ENCODE assay signal across 21 cellular contexts in the genomic region with DNA sequence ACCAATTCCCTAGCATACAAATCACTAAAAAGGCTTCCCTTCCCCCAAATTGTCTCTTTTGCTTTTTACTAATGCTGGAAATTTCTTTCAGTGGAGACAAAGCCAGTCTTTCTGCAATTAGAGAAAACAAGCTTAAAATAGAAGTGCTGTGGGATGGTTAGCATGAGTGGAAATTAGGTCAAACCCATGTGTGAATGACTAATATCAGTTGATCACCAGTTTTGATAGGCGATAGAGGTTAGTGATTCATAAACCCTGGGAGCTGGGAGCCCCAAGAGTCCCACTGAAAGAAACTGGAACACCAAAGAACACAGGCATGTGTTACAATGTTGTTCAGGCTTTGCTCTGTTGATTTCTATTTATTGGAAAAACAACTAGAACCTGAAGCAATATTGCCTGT.
A peak's percentile ranks its signal among the peaks of the same experiment; 100 is the strongest.
DNase-seq lines count a peak whose midpoint lies in the region; ATAC-seq lines count a peak whose summit lies in the region.
"Had no signal": no experiment of that assay in that cellular context is flagged by ENCODE, and none has a peak within 500 bp of the region (broad histone marks: within the 10 kb centered on the region; RNA-seq: fewer than 3 reads in every experiment).

No MANE protein-coding gene starts in this region.

- H2BK5ac ChIP-seq in trophoblast cell (ENCODE audit: low read depth, low read length, poor library complexity), result no peak overlapping the region

- no peaks in the 10 kb centered on the region for H3K9me3 Mint-ChIP-seq in stimulated activated naive B cell treated with anti-CD40 and anti-IgM and Interleukin-4, amounts not matched to agents 10 μg/mL and 1 μg/mL and 100 μg/mL, for 72 hours

- no peak overlapping the region for H3K23ac ChIP-seq in trophoblast cell (ENCODE audit: low read length)

- H3K9me2 ChIP-seq in GM23248 (ENCODE audit: insufficient read depth), result no peaks in the 10 kb centered on the region

- WGBS in GM23248 (ENCODE audit: low coverage in 1 of 2, low lambda C conversion rate in 2 of 2, missing lambda C conversion rate in 2 of 2), 2 experiments, result 0 to 6% methylated on average over 1 of the region's 1 CpG
- no CpG with 5 or more reads among the region's 1 CpG for WGBS in trophoblast cell (ENCODE audit: extremely low coverage, insufficient coverage, insufficient read length)

- H3K4me2 ChIP-seq in GM23248 (ENCODE audit: unreplicated experiment) (peak overlapping the region; percentile 60), trophoblast cell (ENCODE audit: low read length) (no peak overlapping the region)

- H3K9me3 ChIP-seq in GM23248 (ENCODE audit: low read depth) (no peaks in the 10 kb centered on the region), trophoblast cell (ENCODE audit: insufficient read depth, low read depth, low read length) (no peaks in the 10 kb centered on the region)
- H3K9me3 ChIP-seq: neutrophil, stomach had no signal

- H2BK120ac ChIP-seq in trophoblast cell (ENCODE audit: insufficient read depth, low read length, poor library complexity), result no peak overlapping the region

- H2AFZ ChIP-seq in GM23248 (no peak overlapping the region), trophoblast cell (ENCODE audit: insufficient read depth, low read length, poor library complexity) (no peak overlapping the region)

- in situ Hi-C loops in GM23248 (cut with MboI), result no loop called here

- no peak overlapping the region for H3K4me3 Mint-ChIP-seq in stimulated activated naive B cell treated with anti-CD40 and anti-IgM and Interleukin-4, amounts not matched to agents 10 μg/mL and 1 μg/mL and 100 μg/mL, for 72 hours
- H3K4me3 Mint-ChIP-seq: B cell had no signal

- H3K36me3 ChIP-seq in GM23248 (ENCODE audit: low read depth) (no peaks in the 10 kb centered on the region), trophoblast cell (ENCODE audit: control insufficient read depth in 1 of 2, insufficient read depth in 2 of 2, low read length in 2 of 2) (no peaks in the 10 kb centered on the region)
- H3K36me3 ChIP-seq: left ventricle myocardium inferior, neutrophil, stomach had no signal

- no peak overlapping the region for H3K18ac ChIP-seq in trophoblast cell (ENCODE audit: low read length)

- H3K4me1 ChIP-seq in GM23248 (ENCODE audit: insufficient read depth) (peaks cover 18% of the 10 kb centered on the region), trophoblast cell (ENCODE audit: control insufficient read depth in 1 of 2, insufficient read depth in 2 of 2, low read length in 2 of 2) (peaks cover 0 to 3% of the 10 kb centered on the region in 2 experiments)
- H3K4me1 ChIP-seq: left ventricle myocardium inferior, stomach had no signal

- no peak overlapping the region for H3K9ac ChIP-seq in GM23248
- no peak overlapping the region for H3K9ac ChIP-seq in trophoblast cell (ENCODE audit: low read length)

- no peak overlapping the region for H2AK5ac ChIP-seq in trophoblast cell (ENCODE audit: low read length)

- no peak for ATAC-seq in stimulated activated naive B cell treated with anti-CD40 and anti-IgM and Interleukin-4, amounts not matched to agents 10 μg/mL and 1 μg/mL and 100 μg/mL, for 72 hours (replicated peaks)
- ATAC-seq: esophagus mucosa, right cardiac atrium had no signal

- H3K27ac ChIP-seq in GM23248 (peak overlapping the region; percentile 3), trophoblast cell (ENCODE audit: low read depth, low read length) (no peak overlapping the region)
- H3K27ac ChIP-seq: left ventricle myocardium inferior, neutrophil, stomach had no signal

- H3K4me1 Mint-ChIP-seq in stimulated activated naive B cell treated with anti-CD40 and anti-IgM and Interleukin-4, amounts not matched to agents 10 μg/mL and 1 μg/mL and 100 μg/mL, for 72 hours, result peaks cover 0 to 5% of the 10 kb centered on the region in 2 donors
- H3K4me1 Mint-ChIP-seq: B cell had no signal

- H3K27me3 ChIP-seq in GM23248 (replicated peaks; ENCODE audit: insufficient read depth) (no peaks in the 10 kb centered on the region), trophoblast cell (ENCODE audit: insufficient read depth, low read length) (no peaks in the 10 kb centered on the region)
- H3K27me3 ChIP-seq: stomach had no signal

- H4K12ac ChIP-seq in trophoblast cell (ENCODE audit: low read depth, low read length), result no peak overlapping the region

- H3K27ac Mint-ChIP-seq in stimulated activated naive B cell treated with anti-CD40 and anti-IgM and Interleukin-4, amounts not matched to agents 10 μg/mL and 1 μg/mL and 100 μg/mL, for 72 hours, result no peak overlapping the region
- H3K27ac Mint-ChIP-seq: B cell had no signal

- H3K79me2 ChIP-seq in GM23248 (ENCODE audit: insufficient read depth) (no peaks in the 10 kb centered on the region), trophoblast cell (ENCODE audit: control insufficient read depth, insufficient read depth, low read length, poor library complexity) (no peaks in the 10 kb centered on the region)

- H4K8ac ChIP-seq in trophoblast cell (ENCODE audit: low read depth, low read length), result no peak overlapping the region

- H4K91ac ChIP-seq in trophoblast cell (ENCODE audit: low read depth, low read length), result no peak overlapping the region

- H4K20me1 ChIP-seq in GM23248 (ENCODE audit: insufficient read depth), result no peaks in the 10 kb centered on the region

- no peak overlapping the region for H2BK12ac ChIP-seq in trophoblast cell (ENCODE audit: low read length)

- H3F3A ChIP-seq in GM23248 (ENCODE audit: insufficient read depth), result peaks cover 13% of the 10 kb centered on the region; the same call in 1 of the 2 replicates

- H3K14ac ChIP-seq in trophoblast cell (ENCODE audit: low read length), result no peak overlapping the region

- H3K4me3 ChIP-seq in GM23248 (no peak overlapping the region), trophoblast cell (ENCODE audit: low read depth, low read length) (no peak overlapping the region)
- H3K4me3 ChIP-seq: left ventricle myocardium inferior, stomach had no signal

- H3K27me3 Mint-ChIP-seq in stimulated activated naive B cell treated with anti-CD40 and anti-IgM and Interleukin-4, amounts not matched to agents 10 μg/mL and 1 μg/mL and 100 μg/mL, for 72 hours, result peaks cover 20 to 26% of the 10 kb centered on the region in 2 donors
- H3K27me3 Mint-ChIP-seq: B cell had no signal

- DNase-seq in Daoy (ENCODE audit: low read depth), result peak; percentile 43
- DNase-seq in GM23248, result peak; percentile 69
- peak; percentile 4 for DNase-seq in cerebellar cortex (ENCODE audit: low spot score)
- peak; percentile 48 for DNase-seq in pons (ENCODE audit: low spot score)
- no peak for DNase-seq in NK-92 (lab: John Stamatoyannopoulos, UW; ENCODE audit: unreplicated experiment)
- DNase-seq in trophoblast cell, result no peak
- no peak for DNase-seq in stimulated activated naive B cell treated with anti-CD40 and anti-IgM and Interleukin-4, amounts not matched to agents 10 μg/mL and 1 μg/mL and 100 μg/mL, for 72 hours
- no peak for DNase-seq in SHP77 (lab: John Stamatoyannopoulos, UW)
- DNase-seq: activated CD4-positive, alpha-beta T cell treated with anti-CD3 and anti-CD28 coated beads for 48 hours; central memory CD4-positive, alpha-beta T cell; COR-L47; EL; glutamatergic neuron; left ventricle myocardium inferior; NCI-H1105 treated with DMSO at 0.1 percent for 48 hours; NCI-H526 treated with DMSO at 0.1 percent for 48 hours; right cardiac atrium; stomach had no signal

- H3K36me3 Mint-ChIP-seq in stimulated activated naive B cell treated with anti-CD40 and anti-IgM and Interleukin-4, amounts not matched to agents 10 μg/mL and 1 μg/mL and 100 μg/mL, for 72 hours, result no peaks in the 10 kb centered on the region

- no peak overlapping the region for H3K4ac ChIP-seq in trophoblast cell (ENCODE audit: low read depth, low read length)

- H3K79me1 ChIP-seq in trophoblast cell (ENCODE audit: low read length), result no peaks in the 10 kb centered on the region

Comparison
In these comparisons a context has a peak if more than half of its experiments do, and no peak if none do; other contexts are left out.
1. DNase-seq: peak in Daoy (single experiment), GM23248 (single experiment), cerebellar cortex (single experiment) and pons (single experiment); none in NK-92 (single experiment), trophoblast cell (0 of 2), stimulated activated naive B cell treated with anti-CD40 and anti-IgM and Interleukin-4, amounts not matched to agents 10 μg/mL and 1 μg/mL and 100 μg/mL, for 72 hours (single experiment) and SHP77 (0 of 2).